ENCODE assay signal across 16 cellular contexts in genomic region chr16:89586853-89587252, GRCh38. TPM values are rescaled to one million over a fixed set of nuclear protein-coding genes. Genes with fewer than 3 reads are reported as not detected.
A peak's percentile ranks its signal among the peaks of the same experiment; 100 is the strongest.
DNase-seq lines count a peak whose midpoint lies in the region; ATAC-seq, FAIRE-seq and TF ChIP-seq lines count a peak whose summit lies in the region.
"Had no signal": no experiment of that assay in that cellular context is flagged by ENCODE, and none has a peak within 500 bp of the region (broad histone marks: within the 10 kb centered on the region; RNA-seq: fewer than 3 reads in every experiment).

No MANE protein-coding gene starts in this region.

- H3K9ac ChIP-seq in DND-41 (ENCODE audit: low read depth, low read length) = no peak overlapping the region
- H3K9ac ChIP-seq in HepG2 (ENCODE audit: insufficient read depth, low read depth, low read length) = no peak overlapping the region

- H3K9me3 ChIP-seq in AG04450 (ENCODE audit: control insufficient read depth, insufficient read depth, low read length) (peaks cover 9% of the 10 kb centered on the region; the same call in 1 of the 2 replicates), DND-41 (ENCODE audit: insufficient read depth, low read length, severe bottlenecking) (peaks cover 14% of the 10 kb centered on the region), HepG2 (ENCODE audit: low read length) (no peaks in the 10 kb centered on the region)
- H3K9me3 ChIP-seq: SJCRH30 had no signal

- 23% methylated on average over 16 of the region's 25 CpGs for WGBS in HepG2 (ENCODE audit: low lambda C conversion rate)

- no TSS peak for BruUV-seq in HepG2 (replicated peaks; lab: Mats Ljungman, UMichigan)

- TF ChIP-seq EP300 in HepG2 (IDR thresholded peaks at IDR 0.05; ENCODE audit: low read depth in 2 of 2, low read length in 2 of 2) (no peak), HepG2 (CRISPR knock-in tag; IDR thresholded peaks at IDR 0.05; ENCODE audit: borderline replicate concordance) (no peak)

- in situ Hi-C loops in HepG2 (cut with HindIII; ENCODE audit: extremely low pct_ligation_motif_present, low pct_unique_long_range_greater_than_20kb) = no loop called here

- DNase-seq in AG04450 (ENCODE audit: low read depth, low spot score) (no peak), DND-41 (no peak), HepG2 (ENCODE audit: low spot score) (no peak), middle frontal gyrus (ENCODE audit: extremely low spot score, low spot score) (no peak), kidney glomerular epithelial cell (lab: John Stamatoyannopoulos, UW) (no peak)
- DNase-seq in activated CD8-positive, alpha-beta T cell treated with anti-CD3 and anti-CD28 coated beads, Interleukin-2, amount 10 ng/mL, durations not matched to agents 7 days and 5 days = no peak
- DNase-seq: HFFc6; MM.1S; SJCRH30; stimulated activated CD4-positive, alpha-beta T cell treated with anti-CD3 and anti-CD28 coated beads, Interleukin-4, amount 100 ng/mL, for 4 hours; stimulated activated naive B cell treated with anti-CD40 and anti-IgM and Interleukin-4, amounts not matched to agents 10 μg/mL and 1 μg/mL and 100 μg/mL, for 72 hours had no signal

- no peak overlapping the region for H3K4me2 ChIP-seq in DND-41 (ENCODE audit: insufficient read depth, low read length)
- H3K4me2 ChIP-seq in HepG2 (ENCODE audit: low read depth, low read length) = peak overlapping the region; percentile 33; the same call in 1 of the 2 replicates

- no peaks in the 10 kb centered on the region for H3K4me1 ChIP-seq in DND-41 (ENCODE audit: insufficient read depth, low read length)
- H3K4me1 ChIP-seq in HepG2 (ENCODE audit: insufficient read depth, low read length) = peaks cover 50% of the 10 kb centered on the region

- H2AFZ ChIP-seq in DND-41 (ENCODE audit: low read depth, low read length) (no peak overlapping the region), HepG2 (ENCODE audit: low read length) (no peak overlapping the region)

- TF ChIP-seq CTCF in AG04450 (IDR thresholded peaks at IDR 0.05; ENCODE audit: low read depth, low read length) (no peak), DND-41 (IDR thresholded peaks at IDR 0.05; ENCODE audit: borderline replicate concordance, extremely low read depth, low read length, poor library complexity, severe bottlenecking) (no peak), HepG2 (CRISPR knock-in tag; IDR thresholded peaks at IDR 0.05) (no peak)

- no peaks in the 10 kb centered on the region for H3K4me1 Mint-ChIP-seq in activated CD8-positive, alpha-beta T cell treated with anti-CD3 and anti-CD28 coated beads, Interleukin-2, amount 10 ng/mL, durations not matched to agents 7 days and 5 days (ENCODE audit: low read depth)
- H3K4me1 Mint-ChIP-seq: stimulated activated naive B cell treated with anti-CD40 and anti-IgM and Interleukin-4, amounts not matched to agents 10 μg/mL and 1 μg/mL and 100 μg/mL, for 72 hours had no signal

- H3K4me3 Mint-ChIP-seq in activated CD8-positive, alpha-beta T cell treated with anti-CD3 and anti-CD28 coated beads, Interleukin-2, amount 10 ng/mL, durations not matched to agents 7 days and 5 days = no peak overlapping the region
- H3K4me3 Mint-ChIP-seq: HFFc6; stimulated activated naive B cell treated with anti-CD40 and anti-IgM and Interleukin-4, amounts not matched to agents 10 μg/mL and 1 μg/mL and 100 μg/mL, for 72 hours had no signal

- POLR2A ChIA-PET in AG04450 (lab: Yijun Ruan, JAX) (no interaction called here), HepG2 (lab: Yijun Ruan, JAX) (no interaction called here)
- POLR2A ChIA-PET in activated CD8-positive, alpha-beta T cell treated with anti-CD3 and anti-CD28 coated beads, Interleukin-2, amount 10 ng/mL, durations not matched to agents 7 days and 5 days (lab: Charles Lee) = no interaction called here

- FAIRE-seq in HepG2 (lab: Jason Lieb, UNC) = no peak
- FAIRE-seq: astrocyte, frontal cortex, islet of Langerhans had no signal

- no peaks in the 10 kb centered on the region for H3K36me3 Mint-ChIP-seq in activated CD8-positive, alpha-beta T cell treated with anti-CD3 and anti-CD28 coated beads, Interleukin-2, amount 10 ng/mL, durations not matched to agents 7 days and 5 days (ENCODE audit: low read depth)

- TF ChIP-seq POLR2A in HepG2 (IDR thresholded peaks at IDR 0.05; ENCODE audit: insufficient read depth in 1 of 2, low read depth in 2 of 2, low read length in 2 of 2) = no peak

- H3K27me3 ChIP-seq in AG04450 (ENCODE audit: control insufficient read depth, insufficient read depth, low read length) (no peaks in the 10 kb centered on the region), DND-41 (ENCODE audit: insufficient read depth, low read length, poor library complexity) (no peaks in the 10 kb centered on the region), HepG2 (ENCODE audit: control insufficient read depth in 1 of 2, insufficient read depth in 2 of 2, low read length in 2 of 2) (peaks cover 0 to 37% of the 10 kb centered on the region in 2 experiments; a peak in 3 of 5 replicates)

- H3K27ac ChIP-seq in AG04450 (ENCODE audit: low read depth, low read length) (peak overlapping the region; percentile 21), DND-41 (ENCODE audit: low read length) (no peak overlapping the region), HepG2 (ENCODE audit: extremely low read length, insufficient read depth, low read length) (no peak overlapping the region)
- H3K27ac ChIP-seq: SJCRH30, VCaP had no signal

- no peaks in the 10 kb centered on the region for H4K20me1 ChIP-seq in DND-41 (ENCODE audit: insufficient read depth, low read length)
- H4K20me1 ChIP-seq in HepG2 (ENCODE audit: insufficient read depth, low read length) = no peaks in the 10 kb centered on the region

- no peaks in the 10 kb centered on the region for H3K27me3 Mint-ChIP-seq in activated CD8-positive, alpha-beta T cell treated with anti-CD3 and anti-CD28 coated beads, Interleukin-2, amount 10 ng/mL, durations not matched to agents 7 days and 5 days (ENCODE audit: low read depth)
- H3K27me3 Mint-ChIP-seq: stimulated activated naive B cell treated with anti-CD40 and anti-IgM and Interleukin-4, amounts not matched to agents 10 μg/mL and 1 μg/mL and 100 μg/mL, for 72 hours had no signal

- no peak for TF ChIP-seq RAD21 in HepG2 (CRISPR knock-in tag; IDR thresholded peaks at IDR 0.05)

- H3K9me3 Mint-ChIP-seq in activated CD8-positive, alpha-beta T cell treated with anti-CD3 and anti-CD28 coated beads, Interleukin-2, amount 10 ng/mL, durations not matched to agents 7 days and 5 days (ENCODE audit: insufficient read depth) = no peaks in the 10 kb centered on the region
- H3K9me3 Mint-ChIP-seq: stimulated activated naive B cell treated with anti-CD40 and anti-IgM and Interleukin-4, amounts not matched to agents 10 μg/mL and 1 μg/mL and 100 μg/mL, for 72 hours had no signal

- ATAC-seq in DND-41 (ENCODE audit: insufficient read depth, low read depth) (0 out of 3 replicates have a peak, but pooled peaks have one; percentile 13), HepG2 (no peak; the same call in 2 of the 3 replicates), GM18498 (IDR thresholded peaks at IDR 0.05; ENCODE audit: unreplicated experiment) (no peak)
- ATAC-seq in activated CD8-positive, alpha-beta T cell treated with anti-CD3 and anti-CD28 coated beads, Interleukin-2, amount 10 ng/mL, durations not matched to agents 7 days and 5 days = peak; percentile 23
- ATAC-seq: stimulated activated naive B cell treated with anti-CD40 and anti-IgM and Interleukin-4, amounts not matched to agents 10 μg/mL and 1 μg/mL and 100 μg/mL, for 72 hours had no signal

- intact Hi-C loops in HepG2 (cut with micrococcal nuclease; ENCODE audit: unreplicated experiment) = no loop called here

- no peak overlapping the region for H3K4me3 ChIP-seq in AG04450 (ENCODE audit: low read depth, low read length)
- no peak overlapping the region for H3K4me3 ChIP-seq in DND-41 (ENCODE audit: low read depth in 1 of 2, low read length in 2 of 2)
- no peak overlapping the region; a peak in 1 of 6 replicates for H3K4me3 ChIP-seq in HepG2 (replicated peaks in 1 of 3; ENCODE audit: insufficient read depth in 1 of 3, low read depth in 2 of 3, low read length in 3 of 3)
- H3K4me3 ChIP-seq: SJCRH30 had no signal

- CTCF ChIA-PET in AG04450 (lab: Charles Lee) (no interaction called here), HepG2 (lab: Yijun Ruan, JAX; ENCODE audit: low intra/inter-chr PET ratio, low total read pairs) (no interaction called here)
- CTCF ChIA-PET in activated CD8-positive, alpha-beta T cell treated with anti-CD3 and anti-CD28 coated beads, Interleukin-2, amount 10 ng/mL, durations not matched to agents 7 days and 5 days (lab: Charles Lee) = no interaction called here

- H3K36me3 ChIP-seq in DND-41 (ENCODE audit: insufficient read depth, low read length) (peaks cover 28% of the 10 kb centered on the region), HepG2 (replicated peaks in 1 of 2; ENCODE audit: control insufficient read depth in 1 of 2, insufficient read depth in 2 of 2, low read length in 2 of 2) (no peaks in the 10 kb centered on the region)
- H3K36me3 ChIP-seq: SJCRH30 had no signal

- H3K79me2 ChIP-seq in DND-41 (ENCODE audit: insufficient read depth, low read length) (no peaks in the 10 kb centered on the region), HepG2 (ENCODE audit: insufficient read depth, low read length) (no peaks in the 10 kb centered on the region)

- no peak overlapping the region for H3K27ac Mint-ChIP-seq in activated CD8-positive, alpha-beta T cell treated with anti-CD3 and anti-CD28 coated beads, Interleukin-2, amount 10 ng/mL, durations not matched to agents 7 days and 5 days
- H3K27ac Mint-ChIP-seq: HFFc6; stimulated activated naive B cell treated with anti-CD40 and anti-IgM and Interleukin-4, amounts not matched to agents 10 μg/mL and 1 μg/mL and 100 μg/mL, for 72 hours had no signal

RNA-seq across cellular contexts. Expression of gene CPNE7, which starts 11.3 kb away (rescaled TPM):
- 7.5 and 10.6 TPM in 2 replicates for polyA plus RNA-seq in AG04450 (2011; rRNA removed)
- 4.0 and 5.9 TPM in 2 replicates for polyA minus RNA-seq in AG04450 (2011; rRNA and poly(A)+ RNA removed)
- total RNA-seq in activated CD8-positive, alpha-beta T cell treated with anti-CD3 and anti-CD28 coated beads, Interleukin-2, amount 10 ng/mL, durations not matched to agents 7 days and 5 days = 1 to 10 TPM; 1.1 to 1.8 TPM
- not detected in 2 replicates for total RNA-seq in HepG2 (2016; rRNA removed; fragmentation: Illumina TruSeq; extraction: Trizol)
- total RNA-seq in HepG2 (2016; cell fraction: cytosol; rRNA removed; fragmentation: Illumina TruSeq; extraction: Trizol; ENCODE audit: low read depth) = not detected in 2 replicates
- 0.15 TPM in 1 of 2 replicates, not detected in the other for total RNA-seq in HepG2 (2016; cell fraction: insoluble cytoplasmic fraction; rRNA removed; fragmentation: Illumina TruSeq; extraction: Trizol)
- not detected in 2 replicates for total RNA-seq in HepG2 (2016; cell fraction: membrane; rRNA removed; fragmentation: Illumina TruSeq; extraction: Trizol)
- total RNA-seq in HepG2 (2016; cell fraction: nucleus; rRNA removed; fragmentation: Illumina TruSeq; extraction: Trizol) = not detected in 2 replicates
- polyA plus RNA-seq in HepG2 (2011; rRNA removed) = 0.59 and 2.1 TPM in 2 replicates
- polyA plus RNA-seq in HepG2 (2011; cell fraction: cytosol; rRNA removed) = 0.19 and 0.32 TPM in 2 replicates
- polyA plus RNA-seq in HepG2 (2011; cell fraction: nucleus; rRNA removed) = 4.5 and 6.2 TPM in 2 replicates
- polyA plus RNA-seq in HepG2 (2012) = 0.27 and 0.35 TPM in 2 replicates
- polyA plus RNA-seq in HepG2 (2016; cell fraction: cytosol; fragmentation: Illumina TruSeq; extraction: Trizol; ENCODE audit: low read depth) = not detected in 2 replicates
- not detected in 2 replicates for polyA plus RNA-seq in HepG2 (2016; cell fraction: insoluble cytoplasmic fraction; fragmentation: Illumina TruSeq; extraction: Trizol; ENCODE audit: low read depth)
- 0.06 TPM in 1 of 2 replicates, not detected in the other for polyA plus RNA-seq in HepG2 (2016; cell fraction: membrane; fragmentation: Illumina TruSeq; extraction: Trizol; ENCODE audit: low read depth)
- 0.52 and 1.2 TPM in 2 replicates for polyA plus RNA-seq in HepG2 (2016; cell fraction: nucleus; fragmentation: Illumina TruSeq; extraction: Trizol; ENCODE audit: insufficient read depth, low read depth)
- 0.58 and 25.2 TPM in 2 replicates for polyA minus RNA-seq in HepG2 (2011; rRNA and poly(A)+ RNA removed; ENCODE audit: low replicate concordance)
- polyA minus RNA-seq in HepG2 (2011; cell fraction: cytosol; rRNA and poly(A)+ RNA removed) = not detected in 2 replicates
- 0.26 and 0.99 TPM in 2 replicates for polyA minus RNA-seq in HepG2 (2011; cell fraction: nucleus; rRNA and poly(A)+ RNA removed)
- total RNA-seq: SJCRH30 had no signal

RNA-seq across cellular contexts. Expression of gene RPL13, which starts 26.4 kb away (rescaled TPM):
- 2,214 and 3,106 TPM in 2 replicates for polyA plus RNA-seq in AG04450 (2011; rRNA removed)
- polyA minus RNA-seq in AG04450 (2011; rRNA and poly(A)+ RNA removed) = 696 and 824 TPM in 2 replicates
- 1,000 to 10,000 TPM; 1,842 to 1,844 TPM for total RNA-seq in activated CD8-positive, alpha-beta T cell treated with anti-CD3 and anti-CD28 coated beads, Interleukin-2, amount 10 ng/mL, durations not matched to agents 7 days and 5 days
- total RNA-seq in HepG2 (2016; rRNA removed; fragmentation: Illumina TruSeq; extraction: Trizol) = 2,988 and 3,233 TPM in 2 replicates
- 6,142 and 6,743 TPM in 2 replicates for total RNA-seq in HepG2 (2016; cell fraction: cytosol; rRNA removed; fragmentation: Illumina TruSeq; extraction: Trizol; ENCODE audit: low read depth)
- total RNA-seq in HepG2 (2016; cell fraction: insoluble cytoplasmic fraction; rRNA removed; fragmentation: Illumina TruSeq; extraction: Trizol) = 3,074 and 3,414 TPM in 2 replicates
- total RNA-seq in HepG2 (2016; cell fraction: membrane; rRNA removed; fragmentation: Illumina TruSeq; extraction: Trizol) = 8,788 and 9,254 TPM in 2 replicates
- 1,061 and 1,137 TPM in 2 replicates for total RNA-seq in HepG2 (2016; cell fraction: nucleus; rRNA removed; fragmentation: Illumina TruSeq; extraction: Trizol)
- polyA plus RNA-seq in HepG2 (2011; rRNA removed) = 4,411 and 5,523 TPM in 2 replicates
- 4,701 and 9,932 TPM in 2 replicates for polyA plus RNA-seq in HepG2 (2011; cell fraction: cytosol; rRNA removed)
- polyA plus RNA-seq in HepG2 (2011; cell fraction: nucleus; rRNA removed) = 3,101 and 3,317 TPM in 2 replicates
- polyA plus RNA-seq in HepG2 (2012) = 3,379 and 4,912 TPM in 2 replicates
- 8,773 and 9,300 TPM in 2 replicates for polyA plus RNA-seq in HepG2 (2016; cell fraction: cytosol; fragmentation: Illumina TruSeq; extraction: Trizol; ENCODE audit: low read depth)
- 3,767 and 4,135 TPM in 2 replicates for polyA plus RNA-seq in HepG2 (2016; cell fraction: insoluble cytoplasmic fraction; fragmentation: Illumina TruSeq; extraction: Trizol; ENCODE audit: low read depth)
- 9,832 and 9,939 TPM in 2 replicates for polyA plus RNA-seq in HepG2 (2016; cell fraction: membrane; fragmentation: Illumina TruSeq; extraction: Trizol; ENCODE audit: low read depth)
- polyA plus RNA-seq in HepG2 (2016; cell fraction: nucleus; fragmentation: Illumina TruSeq; extraction: Trizol; ENCODE audit: insufficient read depth, low read depth) = 2,257 and 2,556 TPM in 2 replicates
- 1,096 and 3,482 TPM in 2 replicates for polyA minus RNA-seq in HepG2 (2011; rRNA and poly(A)+ RNA removed; ENCODE audit: low replicate concordance)
- polyA minus RNA-seq in HepG2 (2011; cell fraction: cytosol; rRNA and poly(A)+ RNA removed) = 1,942 and 2,023 TPM in 2 replicates
- 448 and 516 TPM in 2 replicates for polyA minus RNA-seq in HepG2 (2011; cell fraction: nucleus; rRNA and poly(A)+ RNA removed)

RNA-seq across cellular contexts. Expression of gene DPEP1, which starts 26.6 kb away (rescaled TPM):
- polyA plus RNA-seq in AG04450 (2011; rRNA removed) (not detected in 2 replicates), HepG2 (2011; rRNA removed) (40.2 and 52.2 TPM in 2 replicates)
- not detected in 2 replicates for polyA minus RNA-seq in AG04450 (2011; rRNA and poly(A)+ RNA removed)
- not detected for total RNA-seq in activated CD8-positive, alpha-beta T cell treated with anti-CD3 and anti-CD28 coated beads, Interleukin-2, amount 10 ng/mL, durations not matched to agents 7 days and 5 days
- total RNA-seq in HepG2 (2016; rRNA removed; fragmentation: Illumina TruSeq; extraction: Trizol) = 19.7 and 37.6 TPM in 2 replicates
- 33.1 and 44.2 TPM in 2 replicates for total RNA-seq in HepG2 (2016; cell fraction: cytosol; rRNA removed; fragmentation: Illumina TruSeq; extraction: Trizol; ENCODE audit: low read depth)
- total RNA-seq in HepG2 (2016; cell fraction: insoluble cytoplasmic fraction; rRNA removed; fragmentation: Illumina TruSeq; extraction: Trizol) = 22.9 and 38.8 TPM in 2 replicates
- total RNA-seq in HepG2 (2016; cell fraction: membrane; rRNA removed; fragmentation: Illumina TruSeq; extraction: Trizol) = 21.1 and 25.9 TPM in 2 replicates
- 32.6 and 36.8 TPM in 2 replicates for total RNA-seq in HepG2 (2016; cell fraction: nucleus; rRNA removed; fragmentation: Illumina TruSeq; extraction: Trizol)
- 26.5 and 78.5 TPM in 2 replicates for polyA plus RNA-seq in HepG2 (2011; cell fraction: cytosol; rRNA removed)
- 52.0 and 101 TPM in 2 replicates for polyA plus RNA-seq in HepG2 (2011; cell fraction: nucleus; rRNA removed)
- 6.6 and 9.6 TPM in 2 replicates for polyA plus RNA-seq in HepG2 (2012)
- polyA plus RNA-seq in HepG2 (2016; cell fraction: cytosol; fragmentation: Illumina TruSeq; extraction: Trizol; ENCODE audit: low read depth) = 13.7 and 15.6 TPM in 2 replicates
- polyA plus RNA-seq in HepG2 (2016; cell fraction: insoluble cytoplasmic fraction; fragmentation: Illumina TruSeq; extraction: Trizol; ENCODE audit: low read depth) = 23.0 and 24.6 TPM in 2 replicates
- polyA plus RNA-seq in HepG2 (2016; cell fraction: membrane; fragmentation: Illumina TruSeq; extraction: Trizol; ENCODE audit: low read depth) = 18.2 and 22.6 TPM in 2 replicates
- polyA plus RNA-seq in HepG2 (2016; cell fraction: nucleus; fragmentation: Illumina TruSeq; extraction: Trizol; ENCODE audit: insufficient read depth, low read depth) = 75.4 and 78.7 TPM in 2 replicates
- polyA minus RNA-seq in HepG2 (2011; rRNA and poly(A)+ RNA removed; ENCODE audit: low replicate concordance) = 0.12 and 80.3 TPM in 2 replicates
- 12.5 and 17.6 TPM in 2 replicates for polyA minus RNA-seq in HepG2 (2011; cell fraction: cytosol; rRNA and poly(A)+ RNA removed)
- polyA minus RNA-seq in HepG2 (2011; cell fraction: nucleus; rRNA and poly(A)+ RNA removed) = 3.5 and 4.8 TPM in 2 replicates
- total RNA-seq: HFFc6 had no signal

Comparison
In these comparisons a context has a peak if more than half of its experiments do, and no peak if none do; other contexts are left out.
1. ATAC-seq: peak in DND-41 (single experiment) and activated CD8-positive, alpha-beta T cell treated with anti-CD3 and anti-CD28 coated beads, Interleukin-2, amount 10 ng/mL, durations not matched to agents 7 days and 5 days (single experiment); none in HepG2 (single experiment) and GM18498 (single experiment).
2. RNA of gene DPEP1, which starts 26.6 kb away (total RNA-seq): 19.7 to 44.2 TPM in HepG2; not detected in activated CD8-positive, alpha-beta T cell treated with anti-CD3 and anti-CD28 coated beads, Interleukin-2, amount 10 ng/mL, durations not matched to agents 7 days and 5 days; every median in the first group is over 10 times any median in the second.